1 cellular context compared by ENCODE assay signal in the genomic region with DNA sequence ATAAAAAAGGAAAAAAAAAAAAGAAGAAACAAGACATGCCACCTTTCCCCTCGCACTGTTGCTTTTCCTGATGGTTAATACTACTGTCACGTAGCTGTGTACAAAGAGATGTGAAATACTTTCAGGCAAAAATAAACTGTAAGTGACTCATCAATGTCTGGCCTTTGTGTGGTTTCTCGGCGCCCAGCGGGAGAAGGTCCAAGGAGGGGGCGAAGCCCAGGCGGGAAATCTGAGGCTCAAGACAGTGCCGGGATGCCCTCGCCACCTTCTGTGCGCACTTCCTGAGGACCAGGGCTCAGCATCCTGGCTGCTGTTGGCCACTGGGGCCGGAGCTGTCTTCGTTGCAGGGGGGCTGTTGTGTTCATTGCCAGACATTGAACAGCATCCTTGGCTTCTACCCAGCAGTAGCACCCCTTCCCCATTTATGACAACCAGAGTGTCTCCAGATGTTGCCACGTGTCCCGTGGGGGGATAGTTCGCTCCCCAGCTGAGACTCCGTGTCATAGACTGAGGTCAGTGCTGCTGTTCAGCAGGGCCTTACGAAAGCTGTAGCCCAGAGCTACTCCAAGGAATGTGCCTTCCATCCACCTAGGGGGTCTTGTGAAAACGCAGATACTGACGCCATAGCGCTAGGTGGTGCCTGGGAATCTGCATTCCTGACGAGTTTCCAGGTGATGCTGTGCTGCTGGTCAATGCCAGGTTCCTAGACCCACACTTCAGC.
TF ChIP-seq lines count a peak whose summit lies in the region.

No MANE protein-coding gene starts in this region.

TF ChIP-seq in K562, 482 proteins besides CTCF, POLR2A, EP300 and RAD21 (continued from another document and continues in another):
- TF ChIP-seq, protein P1, sequence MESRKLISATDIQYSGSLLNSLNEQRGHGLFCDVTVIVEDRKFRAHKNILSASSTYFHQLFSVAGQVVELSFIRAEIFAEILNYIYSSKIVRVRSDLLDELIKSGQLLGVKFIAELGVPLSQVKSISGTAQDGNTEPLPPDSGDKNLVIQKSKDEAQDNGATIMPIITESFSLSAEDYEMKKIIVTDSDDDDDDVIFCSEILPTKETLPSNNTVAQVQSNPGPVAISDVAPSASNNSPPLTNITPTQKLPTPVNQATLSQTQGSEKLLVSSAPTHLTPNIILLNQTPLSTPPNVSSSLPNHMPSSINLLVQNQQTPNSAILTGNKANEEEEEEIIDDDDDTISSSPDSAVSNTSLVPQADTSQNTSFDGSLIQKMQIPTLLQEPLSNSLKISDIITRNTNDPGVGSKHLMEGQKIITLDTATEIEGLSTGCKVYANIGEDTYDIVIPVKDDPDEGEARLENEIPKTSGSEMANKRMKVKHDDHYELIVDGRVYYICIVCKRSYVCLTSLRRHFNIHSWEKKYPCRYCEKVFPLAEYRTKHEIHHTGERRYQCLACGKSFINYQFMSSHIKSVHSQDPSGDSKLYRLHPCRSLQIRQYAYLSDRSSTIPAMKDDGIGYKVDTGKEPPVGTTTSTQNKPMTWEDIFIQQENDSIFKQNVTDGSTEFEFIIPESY (CRISPR knock-in tag; IDR thresholded peaks at IDR 0.05): peak; percentile 96
- TF ChIP-seq, protein P2, sequence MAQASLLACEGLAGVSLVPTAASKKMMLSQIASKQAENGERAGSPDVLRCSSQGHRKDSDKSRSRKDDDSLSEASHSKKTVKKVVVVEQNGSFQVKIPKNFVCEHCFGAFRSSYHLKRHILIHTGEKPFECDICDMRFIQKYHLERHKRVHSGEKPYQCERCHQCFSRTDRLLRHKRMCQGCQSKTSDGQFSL (CRISPR knock-in tag; IDR thresholded peaks at IDR 0.05): peak; percentile 26; the same call in 1 of the 2 replicates
- TF ChIP-seq, protein P2 (tag; IDR thresholded peaks at IDR 0.05): no peak
- TF ChIP-seq ZNF354B (CRISPR knock-in tag; IDR thresholded peaks at IDR 0.05) (no peak), ZNF695 (CRISPR knock-in tag; IDR thresholded peaks at IDR 0.05) (no peak), NBN (IDR thresholded peaks at IDR 0.05; ENCODE audit: low read depth) (no peak), TAF15 (IDR thresholded peaks at IDR 0.05; ENCODE audit: low read depth, low read length) (no peak), NFE2 (IDR thresholded peaks at IDR 0.05; ENCODE audit: low read depth) (0 out of 2 replicates have a peak, but pooled peaks have one; percentile 30), ZFP30 (CRISPR knock-in tag; IDR thresholded peaks at IDR 0.05; ENCODE audit: borderline replicate concordance) (no peak), RAD51 (IDR thresholded peaks at IDR 0.05; ENCODE audit: borderline replicate concordance, low read depth) (no peak), SRSF3 (IDR thresholded peaks at IDR 0.05; ENCODE audit: insufficient read depth, low read length) (no peak), NFIX (CRISPR knock-in tag; IDR thresholded peaks at IDR 0.05; ENCODE audit: low read depth) (no peak), HSF4 (CRISPR knock-in tag; IDR thresholded peaks at IDR 0.05; ENCODE audit: borderline replicate concordance) (no peak), PYGO2 (tag; IDR thresholded peaks at IDR 0.05) (no peak), ZNF347 (CRISPR knock-in tag; IDR thresholded peaks at IDR 0.05; ENCODE audit: low read depth) (no peak), BCOR (IDR thresholded peaks at IDR 0.05) (no peak), SRSF1 (IDR thresholded peaks at IDR 0.05; ENCODE audit: low read depth, low read length) (no peak), E2F3 (CRISPR knock-in tag; IDR thresholded peaks at IDR 0.05) (0 out of 2 replicates have a peak, but pooled peaks have one; percentile 27), SP1 (CRISPR knock-in tag; IDR thresholded peaks at IDR 0.05) (no peak), KAT8 (IDR thresholded peaks at IDR 0.05; ENCODE audit: low read depth) (no peak), ZNF24 (IDR thresholded peaks at IDR 0.05) (no peak), NELFE (IDR thresholded peaks at IDR 0.05; ENCODE audit: insufficient read depth, insufficient read length) (no peak), RBM15 (IDR thresholded peaks at IDR 0.05; ENCODE audit: insufficient read depth, low read length) (no peak)
- TF ChIP-seq, protein P3, sequence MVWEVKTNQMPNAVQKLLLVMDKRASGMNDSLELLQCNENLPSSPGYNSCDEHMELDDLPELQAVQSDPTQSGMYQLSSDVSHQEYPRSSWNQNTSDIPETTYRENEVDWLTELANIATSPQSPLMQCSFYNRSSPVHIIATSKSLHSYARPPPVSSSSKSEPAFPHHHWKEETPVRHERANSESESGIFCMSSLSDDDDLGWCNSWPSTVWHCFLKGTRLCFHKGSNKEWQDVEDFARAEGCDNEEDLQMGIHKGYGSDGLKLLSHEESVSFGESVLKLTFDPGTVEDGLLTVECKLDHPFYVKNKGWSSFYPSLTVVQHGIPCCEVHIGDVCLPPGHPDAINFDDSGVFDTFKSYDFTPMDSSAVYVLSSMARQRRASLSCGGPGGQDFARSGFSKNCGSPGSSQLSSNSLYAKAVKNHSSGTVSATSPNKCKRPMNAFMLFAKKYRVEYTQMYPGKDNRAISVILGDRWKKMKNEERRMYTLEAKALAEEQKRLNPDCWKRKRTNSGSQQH (CRISPR knock-in tag; IDR thresholded peaks at IDR 0.05): no peak
- TF ChIP-seq, protein P4, sequence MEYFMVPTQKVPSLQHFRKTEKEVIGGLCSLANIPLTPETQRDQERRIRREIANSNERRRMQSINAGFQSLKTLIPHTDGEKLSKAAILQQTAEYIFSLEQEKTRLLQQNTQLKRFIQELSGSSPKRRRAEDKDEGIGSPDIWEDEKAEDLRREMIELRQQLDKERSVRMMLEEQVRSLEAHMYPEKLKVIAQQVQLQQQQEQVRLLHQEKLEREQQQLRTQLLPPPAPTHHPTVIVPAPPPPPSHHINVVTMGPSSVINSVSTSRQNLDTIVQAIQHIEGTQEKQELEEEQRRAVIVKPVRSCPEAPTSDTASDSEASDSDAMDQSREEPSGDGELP (CRISPR knock-in tag; IDR thresholded peaks at IDR 0.05; ENCODE audit: borderline replicate concordance): peak; percentile 66; the same call in 1 of the 2 replicates
- TF ChIP-seq, protein P5, sequence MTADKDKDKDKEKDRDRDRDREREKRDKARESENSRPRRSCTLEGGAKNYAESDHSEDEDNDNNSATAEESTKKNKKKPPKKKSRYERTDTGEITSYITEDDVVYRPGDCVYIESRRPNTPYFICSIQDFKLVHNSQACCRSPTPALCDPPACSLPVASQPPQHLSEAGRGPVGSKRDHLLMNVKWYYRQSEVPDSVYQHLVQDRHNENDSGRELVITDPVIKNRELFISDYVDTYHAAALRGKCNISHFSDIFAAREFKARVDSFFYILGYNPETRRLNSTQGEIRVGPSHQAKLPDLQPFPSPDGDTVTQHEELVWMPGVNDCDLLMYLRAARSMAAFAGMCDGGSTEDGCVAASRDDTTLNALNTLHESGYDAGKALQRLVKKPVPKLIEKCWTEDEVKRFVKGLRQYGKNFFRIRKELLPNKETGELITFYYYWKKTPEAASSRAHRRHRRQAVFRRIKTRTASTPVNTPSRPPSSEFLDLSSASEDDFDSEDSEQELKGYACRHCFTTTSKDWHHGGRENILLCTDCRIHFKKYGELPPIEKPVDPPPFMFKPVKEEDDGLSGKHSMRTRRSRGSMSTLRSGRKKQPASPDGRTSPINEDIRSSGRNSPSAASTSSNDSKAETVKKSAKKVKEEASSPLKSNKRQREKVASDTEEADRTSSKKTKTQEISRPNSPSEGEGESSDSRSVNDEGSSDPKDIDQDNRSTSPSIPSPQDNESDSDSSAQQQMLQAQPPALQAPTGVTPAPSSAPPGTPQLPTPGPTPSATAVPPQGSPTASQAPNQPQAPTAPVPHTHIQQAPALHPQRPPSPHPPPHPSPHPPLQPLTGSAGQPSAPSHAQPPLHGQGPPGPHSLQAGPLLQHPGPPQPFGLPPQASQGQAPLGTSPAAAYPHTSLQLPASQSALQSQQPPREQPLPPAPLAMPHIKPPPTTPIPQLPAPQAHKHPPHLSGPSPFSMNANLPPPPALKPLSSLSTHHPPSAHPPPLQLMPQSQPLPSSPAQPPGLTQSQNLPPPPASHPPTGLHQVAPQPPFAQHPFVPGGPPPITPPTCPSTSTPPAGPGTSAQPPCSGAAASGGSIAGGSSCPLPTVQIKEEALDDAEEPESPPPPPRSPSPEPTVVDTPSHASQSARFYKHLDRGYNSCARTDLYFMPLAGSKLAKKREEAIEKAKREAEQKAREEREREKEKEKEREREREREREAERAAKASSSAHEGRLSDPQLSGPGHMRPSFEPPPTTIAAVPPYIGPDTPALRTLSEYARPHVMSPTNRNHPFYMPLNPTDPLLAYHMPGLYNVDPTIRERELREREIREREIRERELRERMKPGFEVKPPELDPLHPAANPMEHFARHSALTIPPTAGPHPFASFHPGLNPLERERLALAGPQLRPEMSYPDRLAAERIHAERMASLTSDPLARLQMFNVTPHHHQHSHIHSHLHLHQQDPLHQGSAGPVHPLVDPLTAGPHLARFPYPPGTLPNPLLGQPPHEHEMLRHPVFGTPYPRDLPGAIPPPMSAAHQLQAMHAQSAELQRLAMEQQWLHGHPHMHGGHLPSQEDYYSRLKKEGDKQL (CRISPR knock-in tag; IDR thresholded peaks at IDR 0.05; ENCODE audit: borderline replicate concordance): no peak
- TF ChIP-seq, protein P6, sequence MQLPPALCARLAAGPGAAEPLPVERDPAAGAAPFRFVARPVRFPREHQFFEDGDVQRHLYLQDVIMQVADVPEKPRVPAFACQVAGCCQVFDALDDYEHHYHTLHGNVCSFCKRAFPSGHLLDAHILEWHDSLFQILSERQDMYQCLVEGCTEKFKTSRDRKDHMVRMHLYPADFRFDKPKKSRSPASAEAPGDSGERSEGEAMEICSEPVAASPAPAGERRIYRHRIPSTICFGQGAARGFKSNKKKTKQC (CRISPR knock-in tag; IDR thresholded peaks at IDR 0.05): 0 out of 2 replicates have a peak, but pooled peaks have one; percentile 28
- TF ChIP-seq, protein P7, sequence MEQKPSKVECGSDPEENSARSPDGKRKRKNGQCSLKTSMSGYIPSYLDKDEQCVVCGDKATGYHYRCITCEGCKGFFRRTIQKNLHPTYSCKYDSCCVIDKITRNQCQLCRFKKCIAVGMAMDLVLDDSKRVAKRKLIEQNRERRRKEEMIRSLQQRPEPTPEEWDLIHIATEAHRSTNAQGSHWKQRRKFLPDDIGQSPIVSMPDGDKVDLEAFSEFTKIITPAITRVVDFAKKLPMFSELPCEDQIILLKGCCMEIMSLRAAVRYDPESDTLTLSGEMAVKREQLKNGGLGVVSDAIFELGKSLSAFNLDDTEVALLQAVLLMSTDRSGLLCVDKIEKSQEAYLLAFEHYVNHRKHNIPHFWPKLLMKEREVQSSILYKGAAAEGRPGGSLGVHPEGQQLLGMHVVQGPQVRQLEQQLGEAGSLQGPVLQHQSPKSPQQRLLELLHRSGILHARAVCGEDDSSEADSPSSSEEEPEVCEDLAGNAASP (IDR thresholded peaks at IDR 0.05): no peak
- TF ChIP-seq, protein P8, sequence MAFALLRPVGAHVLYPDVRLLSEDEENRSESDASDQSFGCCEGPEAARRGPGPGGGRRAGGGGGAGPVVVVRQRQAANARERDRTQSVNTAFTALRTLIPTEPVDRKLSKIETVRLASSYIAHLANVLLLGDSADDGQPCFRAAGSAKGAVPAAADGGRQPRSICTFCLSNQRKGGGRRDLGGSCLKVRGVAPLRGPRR (CRISPR knock-in tag; IDR thresholded peaks at IDR 0.05): no peak
- TF ChIP-seq, protein P9, sequence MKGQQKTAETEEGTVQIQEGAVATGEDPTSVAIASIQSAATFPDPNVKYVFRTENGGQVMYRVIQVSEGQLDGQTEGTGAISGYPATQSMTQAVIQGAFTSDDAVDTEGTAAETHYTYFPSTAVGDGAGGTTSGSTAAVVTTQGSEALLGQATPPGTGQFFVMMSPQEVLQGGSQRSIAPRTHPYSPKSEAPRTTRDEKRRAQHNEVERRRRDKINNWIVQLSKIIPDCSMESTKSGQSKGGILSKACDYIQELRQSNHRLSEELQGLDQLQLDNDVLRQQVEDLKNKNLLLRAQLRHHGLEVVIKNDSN (CRISPR knock-in tag; IDR thresholded peaks at IDR 0.05): peak; percentile 51
- TF ChIP-seq, protein P10, sequence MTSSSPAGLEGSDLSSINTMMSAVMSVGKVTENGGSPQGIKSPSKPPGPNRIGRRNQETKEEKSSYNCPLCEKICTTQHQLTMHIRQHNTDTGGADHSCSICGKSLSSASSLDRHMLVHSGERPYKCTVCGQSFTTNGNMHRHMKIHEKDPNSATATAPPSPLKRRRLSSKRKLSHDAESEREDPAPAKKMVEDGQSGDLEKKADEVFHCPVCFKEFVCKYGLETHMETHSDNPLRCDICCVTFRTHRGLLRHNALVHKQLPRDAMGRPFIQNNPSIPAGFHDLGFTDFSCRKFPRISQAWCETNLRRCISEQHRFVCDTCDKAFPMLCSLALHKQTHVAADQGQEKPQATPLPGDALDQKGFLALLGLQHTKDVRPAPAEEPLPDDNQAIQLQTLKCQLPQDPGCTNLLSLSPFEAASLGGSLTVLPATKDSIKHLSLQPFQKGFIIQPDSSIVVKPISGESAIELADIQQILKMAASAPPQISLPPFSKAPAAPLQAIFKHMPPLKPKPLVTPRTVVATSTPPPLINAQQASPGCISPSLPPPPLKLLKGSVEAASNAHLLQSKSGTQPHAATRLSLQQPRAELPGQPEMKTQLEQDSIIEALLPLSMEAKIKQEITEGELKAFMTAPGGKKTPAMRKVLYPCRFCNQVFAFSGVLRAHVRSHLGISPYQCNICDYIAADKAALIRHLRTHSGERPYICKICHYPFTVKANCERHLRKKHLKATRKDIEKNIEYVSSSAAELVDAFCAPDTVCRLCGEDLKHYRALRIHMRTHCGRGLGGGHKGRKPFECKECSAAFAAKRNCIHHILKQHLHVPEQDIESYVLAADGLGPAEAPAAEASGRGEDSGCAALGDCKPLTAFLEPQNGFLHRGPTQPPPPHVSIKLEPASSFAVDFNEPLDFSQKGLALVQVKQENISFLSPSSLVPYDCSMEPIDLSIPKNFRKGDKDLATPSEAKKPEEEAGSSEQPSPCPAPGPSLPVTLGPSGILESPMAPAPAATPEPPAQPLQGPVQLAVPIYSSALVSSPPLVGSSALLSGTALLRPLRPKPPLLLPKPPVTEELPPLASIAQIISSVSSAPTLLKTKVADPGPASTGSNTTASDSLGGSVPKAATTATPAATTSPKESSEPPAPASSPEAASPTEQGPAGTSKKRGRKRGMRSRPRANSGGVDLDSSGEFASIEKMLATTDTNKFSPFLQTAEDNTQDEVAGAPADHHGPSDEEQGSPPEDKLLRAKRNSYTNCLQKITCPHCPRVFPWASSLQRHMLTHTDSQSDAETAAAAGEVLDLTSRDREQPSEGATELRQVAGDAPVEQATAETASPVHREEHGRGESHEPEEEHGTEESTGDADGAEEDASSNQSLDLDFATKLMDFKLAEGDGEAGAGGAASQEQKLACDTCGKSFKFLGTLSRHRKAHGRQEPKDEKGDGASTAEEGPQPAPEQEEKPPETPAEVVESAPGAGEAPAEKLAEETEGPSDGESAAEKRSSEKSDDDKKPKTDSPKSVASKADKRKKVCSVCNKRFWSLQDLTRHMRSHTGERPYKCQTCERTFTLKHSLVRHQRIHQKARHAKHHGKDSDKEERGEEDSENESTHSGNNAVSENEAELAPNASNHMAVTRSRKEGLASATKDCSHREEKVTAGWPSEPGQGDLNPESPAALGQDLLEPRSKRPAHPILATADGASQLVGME (CRISPR knock-in tag; IDR thresholded peaks at IDR 0.05): no peak
